ENCODE assay signal across 23 cellular contexts in the genomic region with DNA sequence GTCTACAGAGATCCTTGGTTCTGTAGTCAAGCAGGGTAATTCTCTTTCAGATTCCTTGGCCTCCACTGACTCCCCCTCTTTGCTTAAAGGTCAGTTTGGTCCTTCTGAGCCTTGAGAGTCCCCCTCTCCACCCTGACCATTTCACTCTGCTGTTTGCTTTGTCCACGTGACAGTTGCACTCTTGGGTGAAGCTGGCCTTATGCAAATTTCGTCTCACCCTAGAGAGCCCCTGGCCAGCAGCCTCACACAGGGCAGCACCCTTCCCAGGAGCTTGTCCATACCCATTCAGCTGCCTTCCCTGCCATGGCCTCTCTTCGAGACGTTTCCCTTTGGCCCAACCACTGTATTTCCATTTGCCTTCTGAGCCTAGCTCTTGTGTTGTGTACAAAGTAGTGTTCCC.
DNase-seq lines count a peak whose midpoint lies in the region; ATAC-seq, FAIRE-seq and TF ChIP-seq lines count a peak whose summit lies in the region.
"Had no signal": no experiment of that assay in that cellular context is flagged by ENCODE, and none has a peak within 500 bp of the region (broad histone marks: within the 10 kb centered on the region; RNA-seq: fewer than 3 reads in every experiment).

No MANE protein-coding gene starts in this region.

- H3K36me3 Mint-ChIP-seq in dendritic cell treated with granulocyte-macrophage colony-stimulating factor and Interleukin-4, amounts not matched to agents 40 ng/mL and 50 ng/mL, for 4 days (ENCODE audit: low read depth) = peaks cover 40% of the 10 kb centered on the region
- H3K36me3 Mint-ChIP-seq in progenitor cell of endocrine pancreas (ENCODE audit: insufficient read depth) = no peaks in the 10 kb centered on the region
- H3K36me3 Mint-ChIP-seq: activated naive CD4-positive, alpha-beta T cell treated with anti-CD3 and anti-CD28 coated beads, Interleukin-2, amount 10 ng/mL, durations not matched to agents 7 days and 5 days; CD4-positive, CD25-positive, alpha-beta regulatory T cell had no signal

- H3K27ac Mint-ChIP-seq in dendritic cell treated with granulocyte-macrophage colony-stimulating factor and Interleukin-4, amounts not matched to agents 40 ng/mL and 50 ng/mL, for 4 days = peak overlapping the region; percentile 62
- peak overlapping the region; percentile 39 for H3K27ac Mint-ChIP-seq in progenitor cell of endocrine pancreas
- H3K27ac Mint-ChIP-seq: activated naive CD4-positive, alpha-beta T cell treated with anti-CD3 and anti-CD28 coated beads, Interleukin-2, amount 10 ng/mL, durations not matched to agents 7 days and 5 days; CD4-positive, CD25-positive, alpha-beta regulatory T cell; memory B cell had no signal

- no peaks in the 10 kb centered on the region for H3K27me3 ChIP-seq in HUES48 (ENCODE audit: control insufficient read depth, insufficient read depth, low read length)
- H3K27me3 ChIP-seq: tibial artery had no signal

- peaks cover 55% of the 10 kb centered on the region for H3K4me1 Mint-ChIP-seq in dendritic cell treated with granulocyte-macrophage colony-stimulating factor and Interleukin-4, amounts not matched to agents 40 ng/mL and 50 ng/mL, for 4 days (ENCODE audit: low read depth)
- H3K4me1 Mint-ChIP-seq in progenitor cell of endocrine pancreas (ENCODE audit: low read depth) = peaks cover 9% of the 10 kb centered on the region

- no peaks in the 10 kb centered on the region for H3K9me3 ChIP-seq in HUES48 (ENCODE audit: control insufficient read depth, insufficient read depth, low read length)
- H3K9me3 ChIP-seq: tibial artery had no signal

- H3K9ac ChIP-seq in HUES48 (ENCODE audit: low read depth, low read length) = 0 out of 2 replicates have a peak overlapping the region, but pooled peaks have one; percentile 9

- FAIRE-seq in GM12892 (lab: Jason Lieb, UNC) = peak; percentile 48
- FAIRE-seq: K562, TTC549 had no signal

- H3K4me1 ChIP-seq in HUES48 (ENCODE audit: control insufficient read depth, insufficient read depth, low read length) = peaks cover 52% of the 10 kb centered on the region

- no peak for TF ChIP-seq POLR2A in GM12892 (IDR thresholded peaks at IDR 0.05; ENCODE audit: low read depth, low read length)

- TF ChIP-seq CTCF in progenitor cell of endocrine pancreas (IDR thresholded peaks at IDR 0.05; ENCODE audit: unreplicated experiment) (no peak), foreskin fibroblast (IDR thresholded peaks at IDR 0.05; ENCODE audit: low read depth, low read length) (no peak)

- no peak for DNase-seq in GM12892 (ENCODE audit: insufficient read length)
- no peak for DNase-seq in progenitor cell of endocrine pancreas (ENCODE audit: low spot score, unreplicated experiment)
- no peak for DNase-seq in substantia nigra (lab: John Stamatoyannopoulos, UW)
- DNase-seq in foreskin fibroblast = no peak
- DNase-seq: activated CD4-positive, alpha-beta T cell treated with anti-CD3 and anti-CD28 coated beads for 1 hour; activated CD8-positive, alpha-beta memory T cell treated with anti-CD3 and anti-CD28 coated beads for 24 hours; central memory CD4-positive, alpha-beta T cell; GOT3; kidney glomerular epithelial cell; NCI-H146; NCI-H510A treated with DMSO at 0.1 percent for 48 hours; occipital lobe; T-helper 1 cell had no signal

- H3K27ac ChIP-seq in HUES48 (ENCODE audit: low read depth, low read length) = peak overlapping the region; percentile 25
- H3K27ac ChIP-seq in substantia nigra (ENCODE audit: low read depth, low read length, poor library complexity, severe bottlenecking) = no peak overlapping the region

- ATAC-seq in HG03442 (IDR thresholded peaks at IDR 0.05; ENCODE audit: unreplicated experiment) = no peak
- ATAC-seq: K562 had no signal

- intact Hi-C loops in dendritic cell treated with granulocyte-macrophage colony-stimulating factor and Interleukin-4, amounts not matched to agents 40 ng/mL and 50 ng/mL, for 4 days (cut with micrococcal nuclease) = loop anchor here (5.0 to 10.0 kb wide), 3 partner anchors 47 to 165 kb away; a partner anchor contains a TSS

- no peak overlapping the region for H3K4me3 ChIP-seq in HUES48 (ENCODE audit: low read depth, low read length)
- no peak overlapping the region for H3K4me3 ChIP-seq in foreskin fibroblast (ENCODE audit: low read depth in 1 of 2, low read length in 2 of 2)
- H3K4me3 ChIP-seq: K562 had no signal

- H3K36me3 ChIP-seq in HUES48 (ENCODE audit: control insufficient read depth, insufficient read depth, low read length) = no peaks in the 10 kb centered on the region
- H3K36me3 ChIP-seq: tibial artery had no signal

- H3K27me3 Mint-ChIP-seq in dendritic cell treated with granulocyte-macrophage colony-stimulating factor and Interleukin-4, amounts not matched to agents 40 ng/mL and 50 ng/mL, for 4 days = no peaks in the 10 kb centered on the region
- no peaks in the 10 kb centered on the region for H3K27me3 Mint-ChIP-seq in progenitor cell of endocrine pancreas
- H3K27me3 Mint-ChIP-seq: CD4-positive, CD25-positive, alpha-beta regulatory T cell; memory B cell had no signal

- H3K4me3 Mint-ChIP-seq in dendritic cell treated with granulocyte-macrophage colony-stimulating factor and Interleukin-4, amounts not matched to agents 40 ng/mL and 50 ng/mL, for 4 days = no peak overlapping the region
- H3K4me3 Mint-ChIP-seq in progenitor cell of endocrine pancreas (ENCODE audit: low read depth) = no peak overlapping the region
- H3K4me3 Mint-ChIP-seq: activated naive CD4-positive, alpha-beta T cell treated with anti-CD3 and anti-CD28 coated beads, Interleukin-2, amount 10 ng/mL, durations not matched to agents 7 days and 5 days; CD4-positive, CD25-positive, alpha-beta regulatory T cell; memory B cell had no signal

- no peaks in the 10 kb centered on the region for H3K9me3 Mint-ChIP-seq in dendritic cell treated with granulocyte-macrophage colony-stimulating factor and Interleukin-4, amounts not matched to agents 40 ng/mL and 50 ng/mL, for 4 days
- no peaks in the 10 kb centered on the region for H3K9me3 Mint-ChIP-seq in progenitor cell of endocrine pancreas (ENCODE audit: low read depth)
- H3K9me3 Mint-ChIP-seq: activated naive CD4-positive, alpha-beta T cell treated with anti-CD3 and anti-CD28 coated beads, Interleukin-2, amount 10 ng/mL, durations not matched to agents 7 days and 5 days; CD4-positive, CD25-positive, alpha-beta regulatory T cell; memory B cell; stimulated activated naive CD8-positive, alpha-beta T cell treated with anti-CD3 and anti-CD28 coated beads, Interleukin-15, amount 100 ng/mL, for 72 hours had no signal
